ENCODE assay signal across 1 cellular context in genomic region chr14:24245350-24245749, GRCh38. TPM values are rescaled to one million over a fixed set of nuclear protein-coding genes. Genes with fewer than 3 reads are reported as not detected.
"Had no signal": no experiment of that assay in that cellular context is flagged by ENCODE, and none has a peak within 500 bp of the region (broad histone marks: within the 10 kb centered on the region; RNA-seq: fewer than 3 reads in every experiment).

No MANE protein-coding gene starts in this region.

RNA-seq across cellular contexts. Expression of gene TGM1, which starts 17.6 kb away (rescaled TPM):
- polyA plus RNA-seq: cardiac muscle cell had no signal
